In the genomic region with DNA sequence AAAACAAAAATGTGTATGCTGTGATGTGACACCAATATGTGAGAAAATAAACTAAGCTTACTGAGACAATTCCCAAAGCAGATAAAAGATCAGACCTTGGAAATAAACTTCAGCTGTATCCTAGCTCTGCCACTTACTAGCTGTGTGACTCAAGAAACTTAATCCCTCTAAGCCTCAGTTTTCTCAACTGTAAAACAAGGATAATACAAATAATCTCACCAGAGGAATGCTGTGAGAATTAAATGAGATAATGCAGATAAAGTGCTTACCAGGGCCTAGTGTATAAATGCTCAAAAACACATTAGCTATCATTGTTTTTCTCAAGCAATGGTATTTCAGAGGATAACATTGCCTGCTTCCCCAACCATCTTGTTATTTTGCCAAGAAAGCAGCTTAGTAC, we compare ENCODE assay signal across 25 cellular contexts. TPM values are rescaled to one million over a fixed set of nuclear protein-coding genes. Genes with fewer than 3 reads are reported as not detected.
DNase-seq lines count a peak whose midpoint lies in the region; ATAC-seq, FAIRE-seq and TF ChIP-seq lines count a peak whose summit lies in the region.
"Had no signal": no experiment of that assay in that cellular context is flagged by ENCODE, and none has a peak within 500 bp of the region (broad histone marks: within the 10 kb centered on the region; RNA-seq: fewer than 3 reads in every experiment).

No MANE protein-coding gene starts in this region.

- H3K4me2 ChIP-seq in HepG2 (ENCODE audit: low read depth, low read length) = peak overlapping the region; percentile 89; the same call in 1 of the 2 replicates
- peak overlapping the region; percentile 89 for H3K4me2 ChIP-seq in Karpas-422 (ENCODE audit: low read depth, low read length, poor library complexity, severe bottlenecking)

- H3K9me3 ChIP-seq in HepG2 (ENCODE audit: low read length) (no peaks in the 10 kb centered on the region), right lobe of liver (no peaks in the 10 kb centered on the region), Karpas-422 (ENCODE audit: low read length) (no peaks in the 10 kb centered on the region)
- H3K9me3 ChIP-seq: SK-N-SH, upper lobe of left lung had no signal

- peaks cover 24% of the 10 kb centered on the region for H3K79me2 ChIP-seq in HepG2 (ENCODE audit: insufficient read depth, low read length)
- peaks cover 54% of the 10 kb centered on the region for H3K79me2 ChIP-seq in Karpas-422 (ENCODE audit: low read length)

- H2AFZ ChIP-seq in HepG2 (ENCODE audit: low read length) (no peak overlapping the region), Karpas-422 (ENCODE audit: low read length) (no peak overlapping the region)

- TF ChIP-seq RAD21 in HepG2 (CRISPR knock-in tag; IDR thresholded peaks at IDR 0.05) = no peak

- no peak for ATAC-seq in HepG2
- ATAC-seq in right lobe of liver = no peak
- no peak for ATAC-seq in stimulated activated effector memory CD8-positive, alpha-beta T cell treated with anti-CD3 and anti-CD28 coated beads, Interleukin-12 subunit alpha, Interleukin-12 subunit beta, amount 100 ng/mL, for 72 hours
- ATAC-seq: left lobe of liver had no signal

- TF ChIP-seq CTCF in HepG2 (CRISPR knock-in tag; IDR thresholded peaks at IDR 0.05) (no peak), right lobe of liver (IDR thresholded peaks at IDR 0.05) (no peak), brain (conservative IDR thresholded peaks at IDR 0.05) (no peak)

- DNase-seq in HepG2 (ENCODE audit: low spot score) = no peak
- no peak for DNase-seq in right lobe of liver
- DNase-seq in Karpas-422 = no peak
- no peak for DNase-seq in stimulated activated effector memory CD8-positive, alpha-beta T cell treated with anti-CD3 and anti-CD28 coated beads, Interleukin-12 subunit alpha, Interleukin-12 subunit beta, amount 100 ng/mL, for 72 hours (ENCODE audit: low spot score in 2 of 2)
- DNase-seq in GM19239 (ENCODE audit: insufficient read length, low spot score) = no peak
- DNase-seq in activated CD4-positive, alpha-beta memory T cell treated with anti-CD3 and anti-CD28 coated beads for 36 hours = no peak
- no peak for DNase-seq in effector CD8-positive, alpha-beta T cell (lab: John Stamatoyannopoulos, UW)
- DNase-seq: ACHN; activated CD4-positive, alpha-beta T cell treated with anti-CD3 and anti-CD28 coated beads for 48 hours; activated naive CD8-positive, alpha-beta T cell treated with anti-CD3 and anti-CD28 coated beads, Interleukin-2, amount 10 ng/mL, durations not matched to agents 7 days and 5 days; dermis blood vessel endothelial cell; EL; hypothalamus; Kasumi-1; naive B cell; NCI-H1694; NCI-H510A treated with DMSO at 0.1 percent for 48 hours; SK-N-SH; small intestine; upper lobe of left lung had no signal

- H3K27me3 ChIP-seq in HepG2 (ENCODE audit: control insufficient read depth in 1 of 2, insufficient read depth in 2 of 2, low read length in 2 of 2) = no peaks in the 10 kb centered on the region; a peak in 1 of 5 replicates
- no peaks in the 10 kb centered on the region for H3K27me3 ChIP-seq in right lobe of liver
- H3K27me3 ChIP-seq in Karpas-422 (ENCODE audit: low read length) = no peaks in the 10 kb centered on the region
- H3K27me3 ChIP-seq: upper lobe of left lung had no signal

- no peaks in the 10 kb centered on the region for H3K9me3 Mint-ChIP-seq in brain
- no peaks in the 10 kb centered on the region for H3K9me3 Mint-ChIP-seq in stimulated activated effector memory CD8-positive, alpha-beta T cell treated with anti-CD3 and anti-CD28 coated beads, Interleukin-12 subunit alpha, Interleukin-12 subunit beta, amount 100 ng/mL, for 72 hours
- no peaks in the 10 kb centered on the region for H3K9me3 Mint-ChIP-seq in activated CD4-positive, alpha-beta memory T cell treated with anti-CD3 and anti-CD28 coated beads for 36 hours
- H3K9me3 Mint-ChIP-seq: activated naive CD8-positive, alpha-beta T cell treated with anti-CD3 and anti-CD28 coated beads, Interleukin-2, amount 10 ng/mL, durations not matched to agents 7 days and 5 days; naive B cell had no signal

- in situ Hi-C loops in HepG2 (cut with HindIII; ENCODE audit: extremely low pct_ligation_motif_present, low pct_unique_long_range_greater_than_20kb) = loop anchor here (10.0 to 25.0 kb wide), 3 partner anchors 260 to 963 kb away; no protein-coding TSS in a partner anchor

- peaks cover 22% of the 10 kb centered on the region for H3K36me3 Mint-ChIP-seq in brain
- peaks cover 71% of the 10 kb centered on the region for H3K36me3 Mint-ChIP-seq in stimulated activated effector memory CD8-positive, alpha-beta T cell treated with anti-CD3 and anti-CD28 coated beads, Interleukin-12 subunit alpha, Interleukin-12 subunit beta, amount 100 ng/mL, for 72 hours
- peaks cover 24% of the 10 kb centered on the region for H3K36me3 Mint-ChIP-seq in activated CD4-positive, alpha-beta memory T cell treated with anti-CD3 and anti-CD28 coated beads for 36 hours

- POLR2A ChIA-PET in HepG2 (lab: Yijun Ruan, JAX) = interaction anchor here (0.5 kb wide), 1 partner anchor 22 kb away, joined by 3 read pairs; no protein-coding TSS in a partner anchor
- POLR2A ChIA-PET in activated CD4-positive, alpha-beta memory T cell treated with anti-CD3 and anti-CD28 coated beads for 36 hours (lab: Charles Lee) = interaction anchor here (0.6 kb wide), 1 partner anchor 205 kb away, joined by 3 read pairs; no protein-coding TSS in a partner anchor

- peaks cover 10 to 36% of the 10 kb centered on the region in 2 experiments for H3K36me3 ChIP-seq in HepG2 (replicated peaks in 1 of 2; ENCODE audit: control insufficient read depth in 1 of 2, insufficient read depth in 2 of 2, low read length in 2 of 2)
- peaks cover 0 to 38% (median 0%) of the 10 kb centered on the region in 4 donors for H3K36me3 ChIP-seq in right lobe of liver
- peaks cover 35% of the 10 kb centered on the region; the same call in 1 of the 2 replicates for H3K36me3 ChIP-seq in Karpas-422 (ENCODE audit: insufficient read depth, low read length)

- no peak overlapping the region for H3K27ac Mint-ChIP-seq in brain
- no peak overlapping the region for H3K27ac Mint-ChIP-seq in stimulated activated effector memory CD8-positive, alpha-beta T cell treated with anti-CD3 and anti-CD28 coated beads, Interleukin-12 subunit alpha, Interleukin-12 subunit beta, amount 100 ng/mL, for 72 hours
- no peak overlapping the region for H3K27ac Mint-ChIP-seq in activated CD4-positive, alpha-beta memory T cell treated with anti-CD3 and anti-CD28 coated beads for 36 hours
- H3K27ac Mint-ChIP-seq: activated naive CD8-positive, alpha-beta T cell treated with anti-CD3 and anti-CD28 coated beads, Interleukin-2, amount 10 ng/mL, durations not matched to agents 7 days and 5 days had no signal

- H3K4me1 ChIP-seq in HepG2 (ENCODE audit: insufficient read depth, low read length) (peaks cover 15% of the 10 kb centered on the region), right lobe of liver (peaks cover 0 to 8% (median 0%) of the 10 kb centered on the region in 4 donors), Karpas-422 (ENCODE audit: low read length) (peaks cover 18% of the 10 kb centered on the region)

- no peaks in the 10 kb centered on the region for H4K20me1 ChIP-seq in HepG2 (ENCODE audit: insufficient read depth, low read length)
- H4K20me1 ChIP-seq in Karpas-422 (ENCODE audit: insufficient read depth, low read depth, low read length) = no peaks in the 10 kb centered on the region

- H3K4me3 ChIP-seq in HepG2 (replicated peaks in 1 of 3; ENCODE audit: insufficient read depth in 1 of 3, low read depth in 2 of 3, low read length in 3 of 3) (no peak overlapping the region), right lobe of liver (no peak overlapping the region), Karpas-422 (ENCODE audit: low read length) (peak overlapping the region; percentile 88; the same call in 1 of the 2 replicates)
- H3K4me3 ChIP-seq: upper lobe of left lung had no signal

- FAIRE-seq in HepG2 (lab: Jason Lieb, UNC) = no peak
- no peak for FAIRE-seq in GM19239 (lab: Jason Lieb, UNC)
- FAIRE-seq: endometrium, GM12891, small intestine had no signal

- CTCF ChIA-PET in HepG2 (lab: Yijun Ruan, JAX; ENCODE audit: low intra/inter-chr PET ratio, low total read pairs) = no interaction called here
- CTCF ChIA-PET in activated CD4-positive, alpha-beta memory T cell treated with anti-CD3 and anti-CD28 coated beads for 36 hours (lab: Charles Lee) = no interaction called here

- H3K4me1 Mint-ChIP-seq in brain = peaks cover 33% of the 10 kb centered on the region
- H3K4me1 Mint-ChIP-seq in stimulated activated effector memory CD8-positive, alpha-beta T cell treated with anti-CD3 and anti-CD28 coated beads, Interleukin-12 subunit alpha, Interleukin-12 subunit beta, amount 100 ng/mL, for 72 hours = peaks cover 14% of the 10 kb centered on the region
- H3K4me1 Mint-ChIP-seq in activated CD4-positive, alpha-beta memory T cell treated with anti-CD3 and anti-CD28 coated beads for 36 hours (ENCODE audit: low read depth) = peaks cover 21% of the 10 kb centered on the region

- H3K4me3 Mint-ChIP-seq in brain = peak overlapping the region in 4 of 5 experiments; percentile 16 to 98 (median 95)
- H3K4me3 Mint-ChIP-seq in stimulated activated effector memory CD8-positive, alpha-beta T cell treated with anti-CD3 and anti-CD28 coated beads, Interleukin-12 subunit alpha, Interleukin-12 subunit beta, amount 100 ng/mL, for 72 hours = peak overlapping the region; percentile 80
- no peak overlapping the region for H3K4me3 Mint-ChIP-seq in activated CD4-positive, alpha-beta memory T cell treated with anti-CD3 and anti-CD28 coated beads for 36 hours
- H3K4me3 Mint-ChIP-seq: activated naive CD8-positive, alpha-beta T cell treated with anti-CD3 and anti-CD28 coated beads, Interleukin-2, amount 10 ng/mL, durations not matched to agents 7 days and 5 days had no signal

- no TSS peak for BruUV-seq in HepG2 (replicated peaks; lab: Mats Ljungman, UMichigan)

- no peak overlapping the region for H3K9ac ChIP-seq in HepG2 (ENCODE audit: insufficient read depth, low read depth, low read length)
- H3K9ac ChIP-seq in Karpas-422 (ENCODE audit: low read length) = no peak overlapping the region
- H3K9ac ChIP-seq: SK-N-SH had no signal

- TF ChIP-seq POLR2A in HepG2 (IDR thresholded peaks at IDR 0.05; ENCODE audit: insufficient read depth in 1 of 2, low read depth in 2 of 2, low read length in 2 of 2) = no peak
- TF ChIP-seq POLR2A in right lobe of liver (IDR thresholded peaks at IDR 0.05) = no peak

- H3K9me2 ChIP-seq in Karpas-422 (replicated peaks; ENCODE audit: insufficient read depth, low read length) = no peaks in the 10 kb centered on the region
- H3K9me2 ChIP-seq: SK-N-SH had no signal

- H3K27me3 Mint-ChIP-seq in brain = peaks cover 15% of the 10 kb centered on the region
- H3K27me3 Mint-ChIP-seq in activated CD4-positive, alpha-beta memory T cell treated with anti-CD3 and anti-CD28 coated beads for 36 hours = no peaks in the 10 kb centered on the region
- H3K27me3 Mint-ChIP-seq: naive B cell had no signal

- TF ChIP-seq EP300 in HepG2 (IDR thresholded peaks at IDR 0.05; ENCODE audit: low read depth in 2 of 2, low read length in 2 of 2) (no peak), HepG2 (CRISPR knock-in tag; IDR thresholded peaks at IDR 0.05; ENCODE audit: borderline replicate concordance) (no peak)

- H3K27ac ChIP-seq in HepG2 (ENCODE audit: extremely low read length, insufficient read depth, low read length) (no peak overlapping the region), right lobe of liver (no peak overlapping the region), Karpas-422 (ENCODE audit: low read length) (no peak overlapping the region)
- H3K27ac ChIP-seq: upper lobe of left lung, VCaP had no signal

- intact Hi-C loops in HepG2 (cut with micrococcal nuclease; ENCODE audit: unreplicated experiment) (loop anchor here (5.0 kb wide), 1 partner anchor 495 kb away; no protein-coding TSS in a partner anchor), right lobe of liver (cut with DNase I) (no loop called here)
- intact Hi-C loops in activated CD4-positive, alpha-beta memory T cell treated with anti-CD3 and anti-CD28 coated beads for 36 hours (cut with micrococcal nuclease) = loop anchor here (5.0 to 10.0 kb wide), 4 partner anchors 265 to 785 kb away; partner anchors contain the start of gene ERO1B

RNA-seq across cellular contexts. Expression of gene HEATR1, which starts 2.1 kb away (rescaled TPM):
- total RNA-seq in HepG2 (2016; rRNA removed; fragmentation: Illumina TruSeq; extraction: Trizol) = 45.8 and 80.3 TPM in 2 replicates
- total RNA-seq in HepG2 (2016; cell fraction: cytosol; rRNA removed; fragmentation: Illumina TruSeq; extraction: Trizol; ENCODE audit: low read depth) = 3.3 and 4.0 TPM in 2 replicates
- 46.8 and 70.3 TPM in 2 replicates for total RNA-seq in HepG2 (2016; cell fraction: insoluble cytoplasmic fraction; rRNA removed; fragmentation: Illumina TruSeq; extraction: Trizol)
- 14.0 and 16.3 TPM in 2 replicates for total RNA-seq in HepG2 (2016; cell fraction: membrane; rRNA removed; fragmentation: Illumina TruSeq; extraction: Trizol)
- total RNA-seq in HepG2 (2016; cell fraction: nucleus; rRNA removed; fragmentation: Illumina TruSeq; extraction: Trizol) = 80.1 and 83.0 TPM in 2 replicates
- 7.9 and 10.2 TPM in 2 replicates for polyA plus RNA-seq in HepG2 (2011; rRNA removed)
- 4.5 and 5.9 TPM in 2 replicates for polyA plus RNA-seq in HepG2 (2011; cell fraction: cytosol; rRNA removed)
- polyA plus RNA-seq in HepG2 (2011; cell fraction: nucleus; rRNA removed) = 15.0 and 17.4 TPM in 2 replicates
- polyA plus RNA-seq in HepG2 (2012) = 15.2 and 15.8 TPM in 2 replicates
- polyA plus RNA-seq in HepG2 (2016; cell fraction: cytosol; fragmentation: Illumina TruSeq; extraction: Trizol; ENCODE audit: low read depth) = 0.71 and 0.78 TPM in 2 replicates
- 25.2 and 26.0 TPM in 2 replicates for polyA plus RNA-seq in HepG2 (2016; cell fraction: insoluble cytoplasmic fraction; fragmentation: Illumina TruSeq; extraction: Trizol; ENCODE audit: low read depth)
- 1.9 and 2.4 TPM in 2 replicates for polyA plus RNA-seq in HepG2 (2016; cell fraction: membrane; fragmentation: Illumina TruSeq; extraction: Trizol; ENCODE audit: low read depth)
- polyA plus RNA-seq in HepG2 (2016; cell fraction: nucleus; fragmentation: Illumina TruSeq; extraction: Trizol; ENCODE audit: insufficient read depth, low read depth) = 32.3 and 34.0 TPM in 2 replicates
- 33.6 and 95.0 TPM in 2 replicates for polyA minus RNA-seq in HepG2 (2011; rRNA and poly(A)+ RNA removed; ENCODE audit: low replicate concordance)
- polyA minus RNA-seq in HepG2 (2011; cell fraction: cytosol; rRNA and poly(A)+ RNA removed) = 29.4 and 31.8 TPM in 2 replicates
- polyA minus RNA-seq in HepG2 (2011; cell fraction: nucleus; rRNA and poly(A)+ RNA removed) = 86.9 and 107 TPM in 2 replicates
- total RNA-seq in right lobe of liver = 10 to 100 TPM in 5 of 6 experiments, 1 to 10 TPM in 1; 7.0 to 14.1 (median 12.4) TPM
- 29.6 and 53.6 TPM in 2 replicates for total RNA-seq in Karpas-422 (2014; rRNA removed; shearing (Covaris generic); ENCODE audit: low replicate concordance)
- polyA plus RNA-seq in brain (ENCODE audit: insufficient read depth, low read depth, low replicate concordance) = 6.1 TPM
- total RNA-seq in activated CD4-positive, alpha-beta memory T cell treated with anti-CD3 and anti-CD28 coated beads for 36 hours = 10 to 100 TPM; 67.5 to 70.1 TPM

Comparison
In these comparisons a context has a peak if more than half of its experiments do, and no peak if none do; other contexts are left out.
1. intact Hi-C loops: an anchor here in HepG2 (5.0 kb wide) and activated CD4-positive, alpha-beta memory T cell treated with anti-CD3 and anti-CD28 coated beads for 36 hours (5.0 to 10.0 kb wide); none called in right lobe of liver.